9 cellular contexts compared by ENCODE assay signal in the genomic region with DNA sequence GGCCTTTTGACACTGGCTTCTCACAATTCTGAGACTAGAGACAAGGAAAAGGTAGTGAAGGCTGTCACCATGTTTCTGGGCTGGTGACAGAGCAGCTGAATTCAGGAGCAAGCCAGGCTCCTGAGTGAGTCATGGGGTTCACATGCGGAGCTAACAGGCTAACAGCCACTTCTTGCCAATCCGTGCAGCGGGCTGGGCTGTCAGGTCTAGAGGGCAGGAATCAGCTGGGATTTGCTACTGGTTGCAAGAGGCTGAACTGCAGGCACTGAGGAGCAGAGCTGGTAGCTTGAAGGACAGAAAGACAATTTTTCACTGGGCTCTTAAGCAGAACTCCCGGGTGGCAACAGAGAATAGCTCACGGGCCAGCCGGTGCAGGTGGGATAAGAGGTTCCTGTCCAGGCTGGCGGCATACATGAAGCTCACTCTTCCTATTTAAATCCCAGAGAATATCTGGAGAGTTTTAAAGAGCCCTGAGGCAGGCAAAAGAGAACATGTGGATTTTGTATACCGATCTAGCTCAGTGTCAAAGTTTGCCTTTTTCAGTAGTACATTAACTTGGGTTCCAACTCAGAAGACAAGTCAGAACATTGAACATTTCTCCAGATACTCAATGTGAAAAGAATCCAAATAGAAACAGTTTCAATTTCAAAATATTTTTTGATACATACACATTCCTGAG. TPM values are rescaled to one million over a fixed set of nuclear protein-coding genes. Genes with fewer than 3 reads are reported as not detected.
A peak's percentile ranks its signal among the peaks of the same experiment; 100 is the strongest.
DNase-seq lines count a peak whose midpoint lies in the region; ATAC-seq, FAIRE-seq and TF ChIP-seq lines count a peak whose summit lies in the region.
"Had no signal": no experiment of that assay in that cellular context is flagged by ENCODE, and none has a peak within 500 bp of the region (broad histone marks: within the 10 kb centered on the region; RNA-seq: fewer than 3 reads in every experiment).

No MANE protein-coding gene starts in this region.

- ATAC-seq in mucosa of descending colon (peak; percentile 74), HG02840 (IDR thresholded peaks at IDR 0.05; ENCODE audit: low FRiP score, unreplicated experiment) (no peak), GM19328 (IDR thresholded peaks at IDR 0.05; ENCODE audit: unreplicated experiment) (no peak), GM18909 (IDR thresholded peaks at IDR 0.05; ENCODE audit: poor library complexity, unreplicated experiment) (no peak)

- H3K9me3 ChIP-seq in A673 (ENCODE audit: low read depth, low read length, poor library complexity, severe bottlenecking) (no peaks in the 10 kb centered on the region), mucosa of descending colon (no peaks in the 10 kb centered on the region)

- H3K4me3 ChIP-seq in A673 (ENCODE audit: low read depth, low read length, poor library complexity, severe bottlenecking) (peak overlapping the region; percentile 53), fibroblast of mammary gland (ENCODE audit: control insufficient read depth, low read depth, low read length) (no peak overlapping the region), mucosa of descending colon (no peak overlapping the region)

- POLR2A ChIA-PET in A673 (lab: Charles Lee; ENCODE audit: low non-redundant PET) = interaction anchor here (0.7 kb wide), 2 partner anchors 40 to 326 kb away, joined by 3 to 4 read pairs; no protein-coding TSS in a partner anchor

- peak; percentile 78 for DNase-seq in A673 (ENCODE audit: low spot score)
- peak; percentile 51 for DNase-seq in RCC 7860 (ENCODE audit: low spot score)
- peak; percentile 6 for DNase-seq in fibroblast of mammary gland (ENCODE audit: low read depth)
- DNase-seq in mucosa of descending colon = peak; percentile 21 to 56 (median 43)
- no peak for DNase-seq in cerebellum (ENCODE audit: low spot score)
- DNase-seq: central memory CD4-positive, alpha-beta T cell had no signal

- no peaks in the 10 kb centered on the region for H3K27me3 ChIP-seq in A673 (replicated peaks; ENCODE audit: insufficient read depth, low read depth, low read length, poor library complexity)

- no peaks in the 10 kb centered on the region for H3K36me3 ChIP-seq in A673 (ENCODE audit: insufficient read depth, low read length, poor library complexity, severe bottlenecking)
- H3K36me3 ChIP-seq in mucosa of descending colon (ENCODE audit: low read depth) = no peaks in the 10 kb centered on the region

- peaks cover 34% of the 10 kb centered on the region for H3K4me1 ChIP-seq in A673 (ENCODE audit: insufficient read depth, low read length, poor library complexity, severe bottlenecking)
- peaks cover 4% of the 10 kb centered on the region for H3K4me1 ChIP-seq in mucosa of descending colon (ENCODE audit: low read depth)

- BruUV-seq in A673 (replicated peaks; lab: Mats Ljungman, UMichigan) = TSS peak; percentile 66

- intact Hi-C loops in A673 (cut with micrococcal nuclease; ENCODE audit: unreplicated experiment) (no loop called here), mucosa of descending colon (cut with DNase I, micrococcal nuclease) (no loop called here)

- no peak for FAIRE-seq in RCC 7860 (lab: Jason Lieb, UNC)

- CTCF ChIA-PET in A673 (lab: Charles Lee) = interaction anchor here (1.0 to 2.2 kb wide), 2 partner anchors 213 to 304 kb away, joined by 3 to 7 read pairs; no protein-coding TSS in a partner anchor

- H3K27ac ChIP-seq in A673 (ENCODE audit: low read depth, low read length, poor library complexity, severe bottlenecking) = peak overlapping the region; percentile 71

- TF ChIP-seq CTCF in A673 (conservative IDR thresholded peaks at IDR 0.05; ENCODE audit: low read depth, low read length) = no peak
- TF ChIP-seq CTCF in fibroblast of mammary gland (conservative IDR thresholded peaks at IDR 0.05; ENCODE audit: control insufficient read depth, insufficient read depth, low read depth, low read length) = no peak
- TF ChIP-seq CTCF in mucosa of descending colon (IDR thresholded peaks at IDR 0.05) = no peak

RNA-seq across cellular contexts. Expression of a gene that starts 1.2 kb away (rescaled TPM):
- 26.6 and 33.1 TPM in 2 replicates for total RNA-seq in A673 (2021)
- 1 to 10 TPM; 1.9 to 6.3 (median 2.3) TPM for total RNA-seq in mucosa of descending colon
- total RNA-seq in cerebellum = 25.3 TPM
